ENCODE assay signal across 8 cellular contexts in genomic region chr9:83937861-83938455, GRCh38. TPM values are rescaled to one million over a fixed set of nuclear protein-coding genes. Genes with fewer than 3 reads are reported as not detected.
A peak's percentile ranks its signal among the peaks of the same experiment; 100 is the strongest.
DNase-seq lines count a peak whose midpoint lies in the region; ATAC-seq and TF ChIP-seq lines count a peak whose summit lies in the region.

No MANE protein-coding gene starts in this region.

- intact Hi-C loops in left ventricle myocardium inferior (cut with micrococcal nuclease): loop anchor here (2.0 to 5.0 kb wide), 2 partner anchors 323 to 379 kb away; no protein-coding TSS in a partner anchor

- no peaks in the 10 kb centered on the region for H3K9me3 Mint-ChIP-seq in activated naive CD8-positive, alpha-beta T cell treated with anti-CD3 and anti-CD28 coated beads, Interleukin-2, amount 50 U/mL, for 24 hours

- no peak overlapping the region for H3K27ac Mint-ChIP-seq in activated naive CD8-positive, alpha-beta T cell treated with anti-CD3 and anti-CD28 coated beads, Interleukin-2, amount 50 U/mL, for 24 hours

- DNase-seq in AG08396 (ENCODE audit: low spot score) (peak; percentile 55), GM04504 (ENCODE audit: low read depth) (peak; percentile 36), NCI-H226 (peak; percentile 37), left ventricle myocardium inferior (no peak), retina (peak; percentile 63), T-helper 9 cell (no peak)
- no peak for DNase-seq in activated naive CD8-positive, alpha-beta T cell treated with anti-CD3 and anti-CD28 coated beads, Interleukin-2, amount 50 U/mL, for 24 hours

- no peaks in the 10 kb centered on the region for H3K27me3 Mint-ChIP-seq in activated naive CD8-positive, alpha-beta T cell treated with anti-CD3 and anti-CD28 coated beads, Interleukin-2, amount 50 U/mL, for 24 hours

- TF ChIP-seq CTCF in left ventricle myocardium inferior (IDR thresholded peaks at IDR 0.05; ENCODE audit: borderline replicate concordance): peak; percentile 78

- H3K36me3 ChIP-seq in left ventricle myocardium inferior: peaks cover 45% of the 10 kb centered on the region

- H3K4me3 Mint-ChIP-seq in activated naive CD8-positive, alpha-beta T cell treated with anti-CD3 and anti-CD28 coated beads, Interleukin-2, amount 50 U/mL, for 24 hours: no peak overlapping the region

- H3K4me1 Mint-ChIP-seq in activated naive CD8-positive, alpha-beta T cell treated with anti-CD3 and anti-CD28 coated beads, Interleukin-2, amount 50 U/mL, for 24 hours: no peaks in the 10 kb centered on the region

- peaks cover 15% of the 10 kb centered on the region for H3K36me3 Mint-ChIP-seq in activated naive CD8-positive, alpha-beta T cell treated with anti-CD3 and anti-CD28 coated beads, Interleukin-2, amount 50 U/mL, for 24 hours (ENCODE audit: low read depth)

- ATAC-seq in HG02981 (IDR thresholded peaks at IDR 0.05; ENCODE audit: unreplicated experiment): peak; percentile 63
- peak; percentile 36 for ATAC-seq in activated naive CD8-positive, alpha-beta T cell treated with anti-CD3 and anti-CD28 coated beads, Interleukin-2, amount 50 U/mL, for 24 hours

- H3K27me3 ChIP-seq in left ventricle myocardium inferior (ENCODE audit: low read depth): no peaks in the 10 kb centered on the region

- H3K4me3 ChIP-seq in left ventricle myocardium inferior: no peak overlapping the region

- no peak overlapping the region for H3K27ac ChIP-seq in left ventricle myocardium inferior (replicated peaks)

- H3K4me1 ChIP-seq in left ventricle myocardium inferior: peaks cover 21% of the 10 kb centered on the region

- no peaks in the 10 kb centered on the region for H3K9me3 ChIP-seq in left ventricle myocardium inferior (replicated peaks)

RNA-seq across cellular contexts. Expression of gene KIF27, which starts 16.7 kb away (rescaled TPM):
- 4.1 TPM for total RNA-seq in left ventricle myocardium inferior

RNA-seq across cellular contexts. Expression of gene HNRNPK, which starts 42.1 kb away (rescaled TPM):
- 261 TPM for total RNA-seq in left ventricle myocardium inferior

RNA-seq across cellular contexts. Expression of gene RMI1, which starts 42.6 kb away (rescaled TPM):
- total RNA-seq in left ventricle myocardium inferior: 5.2 TPM

Comparison
In these comparisons a context has a peak if more than half of its experiments do, and no peak if none do; other contexts are left out.
1. DNase-seq: peak in AG08396 (single experiment), GM04504 (single experiment), NCI-H226 (single experiment) and retina (single experiment); none in activated naive CD8-positive, alpha-beta T cell treated with anti-CD3 and anti-CD28 coated beads, Interleukin-2, amount 50 U/mL, for 24 hours (single experiment), left ventricle myocardium inferior (single experiment) and T-helper 9 cell (single experiment).